In the genomic region with DNA sequence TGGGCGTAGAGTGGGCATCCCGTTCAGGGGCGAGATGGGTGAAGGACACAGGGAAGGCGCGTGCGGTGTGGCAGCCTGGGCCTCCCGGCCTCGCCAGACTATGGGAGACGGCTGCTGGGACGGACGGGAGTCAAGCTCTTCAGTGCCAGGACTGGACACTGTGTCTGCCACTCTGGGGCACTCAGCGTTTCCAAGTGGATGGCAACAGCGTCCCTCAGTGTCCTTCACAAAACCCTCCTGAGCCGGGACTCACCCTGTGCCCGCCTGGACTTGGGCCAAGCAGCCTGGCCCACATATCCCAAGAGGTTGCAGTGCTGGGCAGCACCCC, we compare ENCODE assay signal across 1 cellular context.
TF ChIP-seq lines count a peak whose summit lies in the region.

No MANE protein-coding gene starts in this region.

TF ChIP-seq in SK-N-SH treated with all-trans-retinoic acid at 6 μM for 48 hours, 23 proteins besides CTCF, POLR2A, EP300 and RAD21 (continued from another document):
- TF ChIP-seq, protein P1, sequence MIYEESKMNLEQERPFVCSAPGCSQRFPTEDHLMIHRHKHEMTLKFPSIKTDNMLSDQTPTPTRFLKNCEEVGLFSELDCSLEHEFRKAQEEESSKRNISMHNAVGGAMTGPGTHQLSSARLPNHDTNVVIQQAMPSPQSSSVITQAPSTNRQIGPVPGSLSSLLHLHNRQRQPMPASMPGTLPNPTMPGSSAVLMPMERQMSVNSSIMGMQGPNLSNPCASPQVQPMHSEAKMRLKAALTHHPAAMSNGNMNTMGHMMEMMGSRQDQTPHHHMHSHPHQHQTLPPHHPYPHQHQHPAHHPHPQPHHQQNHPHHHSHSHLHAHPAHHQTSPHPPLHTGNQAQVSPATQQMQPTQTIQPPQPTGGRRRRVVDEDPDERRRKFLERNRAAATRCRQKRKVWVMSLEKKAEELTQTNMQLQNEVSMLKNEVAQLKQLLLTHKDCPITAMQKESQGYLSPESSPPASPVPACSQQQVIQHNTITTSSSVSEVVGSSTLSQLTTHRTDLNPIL (CRISPR knock-in tag; IDR thresholded peaks at IDR 0.05; ENCODE audit: low read depth): no peak
